In genomic region chr6:13613029-13613594, GRCh38 we compare ENCODE assay signal across 1 cellular context.
TF ChIP-seq lines count a peak whose summit lies in the region.

No MANE protein-coding gene starts in this region.

TF ChIP-seq in H1, 55 proteins besides CTCF, POLR2A, EP300 and RAD21:
- TF ChIP-seq, protein P1, sequence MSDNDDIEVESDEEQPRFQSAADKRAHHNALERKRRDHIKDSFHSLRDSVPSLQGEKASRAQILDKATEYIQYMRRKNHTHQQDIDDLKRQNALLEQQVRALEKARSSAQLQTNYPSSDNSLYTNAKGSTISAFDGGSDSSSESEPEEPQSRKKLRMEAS (IDR thresholded peaks at IDR 0.05), result no peak
- no peak for TF ChIP-seq NANOG (IDR thresholded peaks at IDR 0.05; ENCODE audit: insufficient read depth, low read depth, low read length, poor library complexity, severe bottlenecking)
- TF ChIP-seq SP2 (IDR thresholded peaks at IDR 0.05; ENCODE audit: low read length), result no peak
- no peak for TF ChIP-seq BRCA1 (IDR thresholded peaks at IDR 0.05; ENCODE audit: low read depth, low read length)
- TF ChIP-seq CTBP2 (IDR thresholded peaks at IDR 0.05; ENCODE audit: borderline replicate concordance, insufficient read depth, insufficient read length, low read length), result no peak
- TF ChIP-seq CHD1 (IDR thresholded peaks at IDR 0.05; ENCODE audit: low read depth, low read length), result no peak
- TF ChIP-seq FOSL1 (IDR thresholded peaks at IDR 0.05; ENCODE audit: insufficient read depth, low read depth, low read length), result no peak
- TF ChIP-seq ATF3 (IDR thresholded peaks at IDR 0.05; ENCODE audit: insufficient read depth, low read depth, low read length), result no peak
- TF ChIP-seq HDAC6 (IDR thresholded peaks at IDR 0.05; ENCODE audit: low read depth, low read length), result no peak
- no peak for TF ChIP-seq HDAC2 (IDR thresholded peaks at IDR 0.05; ENCODE audit: borderline replicate concordance in 1 of 2, low read depth in 2 of 2, low read length in 2 of 2)
- no peak for TF ChIP-seq CEBPB (IDR thresholded peaks at IDR 0.05; ENCODE audit: low read depth, low read length)
- TF ChIP-seq SIRT6 (IDR thresholded peaks at IDR 0.05; ENCODE audit: low read length), result no peak
